In the genomic region with DNA sequence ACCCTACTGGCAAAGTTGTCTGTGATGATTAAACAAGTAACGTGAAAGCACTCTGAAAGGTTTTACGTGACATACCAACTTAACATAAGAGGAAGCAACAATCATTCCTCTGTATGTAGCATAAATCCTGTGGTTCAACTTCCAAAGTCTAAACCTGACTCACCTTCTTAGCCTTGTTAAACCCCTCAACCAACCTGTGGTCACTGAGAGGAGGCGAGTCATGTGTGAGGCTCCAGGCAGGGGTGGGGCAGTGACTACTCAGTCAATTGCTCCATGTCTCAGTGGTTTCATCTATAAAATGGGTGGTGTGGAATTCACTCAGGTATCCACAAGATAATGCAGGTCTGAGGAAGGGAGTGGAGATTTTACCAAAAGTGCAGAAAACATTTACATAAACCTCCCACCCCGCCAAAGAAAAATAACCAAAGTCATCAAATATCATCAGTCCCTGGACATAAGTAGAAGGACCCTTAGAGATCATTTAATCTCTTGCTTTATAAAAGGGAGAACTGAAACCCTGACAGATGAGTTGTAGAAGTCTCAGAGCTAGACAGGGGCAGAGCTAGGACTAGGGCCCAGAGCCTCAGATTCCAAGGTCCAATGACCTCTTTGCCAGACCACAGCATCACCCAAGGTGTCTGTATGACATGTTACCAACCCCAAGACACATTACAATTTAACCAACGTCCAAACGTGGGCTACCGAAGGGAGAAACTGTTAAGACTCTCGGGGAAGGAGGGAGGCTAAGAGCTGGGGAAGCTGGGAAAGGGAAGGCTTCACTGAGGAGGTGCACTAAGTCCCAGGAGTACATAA, we compare ENCODE assay signal across 8 cellular contexts. TPM values are rescaled to one million over a fixed set of nuclear protein-coding genes. Genes with fewer than 3 reads are reported as not detected.
A peak's percentile ranks its signal among the peaks of the same experiment; 100 is the strongest.
DNase-seq lines count a peak whose midpoint lies in the region; ATAC-seq and TF ChIP-seq lines count a peak whose summit lies in the region.

No MANE protein-coding gene starts in this region.

- ATAC-seq in HG03378 (IDR thresholded peaks at IDR 0.05; ENCODE audit: unreplicated experiment) (peak; percentile 52), esophagus mucosa (peak; percentile 71), GM19035 (IDR thresholded peaks at IDR 0.05; ENCODE audit: unreplicated experiment) (no peak)

- in situ Hi-C loops in GM18951 (cut with MboI; ENCODE audit: low sequenced_read_pairs, unreplicated experiment), result no loop called here

- peak; percentile 30 for DNase-seq in activated CD4-positive, alpha-beta T cell treated with anti-CD3 and anti-CD28 coated beads for 1 hour
- DNase-seq in stimulated activated CD4-positive, alpha-beta T cell treated with anti-CD3 and anti-CD28 coated beads, Interleukin-4, amount 100 ng/mL, for 4 hours, result peak; percentile 36 to 70
- no peak for DNase-seq in C1 segment of cervical spinal cord (lab: John Stamatoyannopoulos, UW)
- DNase-seq in foreskin melanocyte, result no peak

- TF ChIP-seq POLR2A in GM18951 (IDR thresholded peaks at IDR 0.05; ENCODE audit: extremely low read depth, insufficient read depth, insufficient read length), result peak; percentile 30

RNA-seq across cellular contexts. Expression of a gene that starts 3.7 kb away (rescaled TPM):
- 214 TPM for total RNA-seq in esophagus mucosa

Comparison
In these comparisons a context has a peak if more than half of its experiments do, and no peak if none do; other contexts are left out.
1. DNase-seq: peak in activated CD4-positive, alpha-beta T cell treated with anti-CD3 and anti-CD28 coated beads for 1 hour (single experiment) and stimulated activated CD4-positive, alpha-beta T cell treated with anti-CD3 and anti-CD28 coated beads, Interleukin-4, amount 100 ng/mL, for 4 hours (2 of 2); none in C1 segment of cervical spinal cord (0 of 14) and foreskin melanocyte (single experiment).